1 cellular context compared by ENCODE assay signal in genomic region chr20:58155148-58155925, GRCh38.
TF ChIP-seq lines count a peak whose summit lies in the region.

No MANE protein-coding gene starts in this region.

TF ChIP-seq in H1, 55 proteins besides CTCF, POLR2A, EP300 and RAD21:
- no peak for TF ChIP-seq PHF8 (conservative IDR thresholded peaks at IDR 0.05; ENCODE audit: low read depth, low read length)
- TF ChIP-seq USF2 (IDR thresholded peaks at IDR 0.05; ENCODE audit: low read length) = no peak
- TF ChIP-seq CBX8 (IDR thresholded peaks at IDR 0.05; ENCODE audit: borderline replicate concordance, low read depth, low read length) = no peak
- no peak for TF ChIP-seq KDM5A (IDR thresholded peaks at IDR 0.05; ENCODE audit: low read length)
- TF ChIP-seq HDAC2 (IDR thresholded peaks at IDR 0.05; ENCODE audit: borderline replicate concordance in 1 of 2, low read depth in 2 of 2, low read length in 2 of 2) = no peak
- no peak for TF ChIP-seq ATF2 (IDR thresholded peaks at IDR 0.05; ENCODE audit: low read length)
- TF ChIP-seq KDM4A (IDR thresholded peaks at IDR 0.05; ENCODE audit: low read depth, low read length, severe bottlenecking) = no peak
- TF ChIP-seq NRF1 (IDR thresholded peaks at IDR 0.05; ENCODE audit: low read depth, low read length) = no peak
- TF ChIP-seq FOSL1 (IDR thresholded peaks at IDR 0.05; ENCODE audit: insufficient read depth, low read depth, low read length) = no peak
- TF ChIP-seq SUZ12 (IDR thresholded peaks at IDR 0.05; ENCODE audit: low read length) = no peak
- TF ChIP-seq TEAD4 (IDR thresholded peaks at IDR 0.05; ENCODE audit: low read depth, low read length) = no peak
- no peak for TF ChIP-seq CREB1 (IDR thresholded peaks at IDR 0.05)
- TF ChIP-seq POU5F1 (IDR thresholded peaks at IDR 0.05; ENCODE audit: low read depth, low read length) = no peak
- TF ChIP-seq MAFK (IDR thresholded peaks at IDR 0.05; ENCODE audit: low read depth, low read length) = no peak
- TF ChIP-seq NANOG (IDR thresholded peaks at IDR 0.05; ENCODE audit: insufficient read depth, low read depth, low read length, poor library complexity, severe bottlenecking) = no peak
- TF ChIP-seq POLR2AphosphoS5 (IDR thresholded peaks at IDR 0.05; ENCODE audit: low read depth, low read length) = no peak
- TF ChIP-seq MAX (IDR thresholded peaks at IDR 0.05) = no peak
- TF ChIP-seq GABPA (IDR thresholded peaks at IDR 0.05; ENCODE audit: borderline replicate concordance, insufficient read depth, low read length) = no peak
- no peak for TF ChIP-seq SIX5 (IDR thresholded peaks at IDR 0.05; ENCODE audit: low read depth, low read length)
- no peak for TF ChIP-seq ASH2L (IDR thresholded peaks at IDR 0.05; ENCODE audit: low read length)
